In the genomic region with DNA sequence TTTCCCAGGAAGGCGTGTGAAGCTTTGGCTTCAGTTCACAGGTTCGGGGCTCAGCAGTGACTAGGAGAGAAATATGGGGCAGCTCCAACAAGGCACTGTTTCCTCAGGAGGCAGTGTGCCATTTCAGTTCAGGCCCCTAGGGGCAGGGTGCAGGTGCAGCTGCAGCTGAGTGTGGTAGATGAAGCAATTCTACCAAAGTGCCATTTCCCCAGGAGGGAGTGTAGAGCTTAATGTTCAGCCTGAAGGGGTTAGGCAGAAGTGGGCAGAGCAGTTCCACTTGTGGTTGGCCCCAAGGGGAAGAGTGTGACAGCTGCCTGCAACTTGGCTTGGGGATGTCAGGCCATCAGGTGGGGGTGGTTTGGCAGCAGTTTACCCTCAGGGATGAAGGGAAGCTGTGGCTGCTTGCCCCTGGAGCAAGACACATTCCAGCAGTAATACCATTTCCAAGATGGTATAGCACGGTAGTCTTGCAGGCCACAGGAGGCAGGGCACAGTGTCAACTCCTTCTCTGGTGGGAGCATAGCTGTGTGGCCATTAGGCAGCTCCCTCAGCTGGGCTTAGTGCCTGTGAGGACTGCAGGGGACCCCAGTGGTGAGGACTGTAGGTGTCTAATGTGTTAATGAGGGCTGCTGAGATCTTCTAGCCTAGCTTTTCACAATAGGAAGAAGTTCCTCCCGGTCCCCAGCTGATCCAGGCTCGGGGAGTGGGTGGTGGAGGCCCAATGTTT, we compare ENCODE assay signal across 8 cellular contexts. TPM values are rescaled to one million over a fixed set of nuclear protein-coding genes. Genes with fewer than 3 reads are reported as not detected.
DNase-seq lines count a peak whose midpoint lies in the region; ATAC-seq, FAIRE-seq and TF ChIP-seq lines count a peak whose summit lies in the region.

No MANE protein-coding gene starts in this region.

- TF ChIP-seq POLR2A in NB4 (IDR thresholded peaks at IDR 0.05; ENCODE audit: extremely low read depth, insufficient read length) = no peak

- H3K4me1 Mint-ChIP-seq in type B pancreatic cell (ENCODE audit: unreplicated experiment) = no peaks in the 10 kb centered on the region
- no peaks in the 10 kb centered on the region for H3K4me1 Mint-ChIP-seq in activated T-cell treated with anti-CD3 and anti-CD28 coated beads, Interleukin-2, amount 50 U/mL, for 24 hours (ENCODE audit: low read depth)

- H3K27me3 Mint-ChIP-seq in type B pancreatic cell = peaks cover 3% of the 10 kb centered on the region
- H3K27me3 Mint-ChIP-seq in activated T-cell treated with anti-CD3 and anti-CD28 coated beads, Interleukin-2, amount 50 U/mL, for 24 hours = peaks cover 10% of the 10 kb centered on the region

- no peak overlapping the region for H3K4me3 ChIP-seq in NB4 (ENCODE audit: low read depth, low read length)
- no peak overlapping the region for H3K4me3 ChIP-seq in bronchial epithelial cell (ENCODE audit: low read depth, low read length)

- H3K9me3 Mint-ChIP-seq in type B pancreatic cell = no peaks in the 10 kb centered on the region
- H3K9me3 Mint-ChIP-seq in activated T-cell treated with anti-CD3 and anti-CD28 coated beads, Interleukin-2, amount 50 U/mL, for 24 hours = no peaks in the 10 kb centered on the region

- no peak overlapping the region for H3K27ac Mint-ChIP-seq in type B pancreatic cell
- H3K27ac Mint-ChIP-seq in activated T-cell treated with anti-CD3 and anti-CD28 coated beads, Interleukin-2, amount 50 U/mL, for 24 hours = no peak overlapping the region

- ATAC-seq in HG02588 (IDR thresholded peaks at IDR 0.05; ENCODE audit: unreplicated experiment) = peak; percentile 95

- H3K36me3 ChIP-seq in bronchial epithelial cell (ENCODE audit: control insufficient read depth, insufficient read depth, low read length) = no peaks in the 10 kb centered on the region

- H3K27me3 ChIP-seq in bronchial epithelial cell (ENCODE audit: control insufficient read depth, insufficient read depth, low read length) = no peaks in the 10 kb centered on the region

- H3K36me3 Mint-ChIP-seq in type B pancreatic cell = no peaks in the 10 kb centered on the region
- H3K36me3 Mint-ChIP-seq in activated T-cell treated with anti-CD3 and anti-CD28 coated beads, Interleukin-2, amount 50 U/mL, for 24 hours (ENCODE audit: low read depth) = no peaks in the 10 kb centered on the region

- H3K4me3 Mint-ChIP-seq in type B pancreatic cell = no peak overlapping the region
- H3K4me3 Mint-ChIP-seq in activated T-cell treated with anti-CD3 and anti-CD28 coated beads, Interleukin-2, amount 50 U/mL, for 24 hours = no peak overlapping the region

- in situ Hi-C loops in ACHN (cut with HindIII; ENCODE audit: low pct_ligation_motif_present, low pct_unique_long_range_greater_than_20kb, low sequenced_read_pairs) = no loop called here
- in situ Hi-C loops in GM13976 (cut with MboI; ENCODE audit: low sequenced_read_pairs, unreplicated experiment) = no loop called here

- TF ChIP-seq CTCF in GM13976 (IDR thresholded peaks at IDR 0.05; ENCODE audit: borderline replicate concordance, control extremely low read depth, extremely low read depth, insufficient read depth, missing control alignments) (peak; percentile 30), NB4 (IDR thresholded peaks at IDR 0.05; ENCODE audit: low read depth, low read length) (peak; percentile 75), bronchial epithelial cell (IDR thresholded peaks at IDR 0.05; ENCODE audit: insufficient read depth, low read length, severe bottlenecking) (peak; percentile 56), type B pancreatic cell (conservative IDR thresholded peaks at IDR 0.05) (peak; percentile 54)

- peak; percentile 17 for DNase-seq in ACHN
- peak; percentile 27 for DNase-seq in GM13976 (ENCODE audit: low spot score)
- peak; percentile 98 for DNase-seq in NB4 (ENCODE audit: low read depth)
- DNase-seq in bronchial epithelial cell (ENCODE audit: low read depth) = peak; percentile 11
- DNase-seq in type B pancreatic cell (ENCODE audit: extremely low spot score, unreplicated experiment) = no peak
- DNase-seq in kidney tubule cell (ENCODE audit: low spot score) = no peak
- DNase-seq in activated T-cell treated with anti-CD3 and anti-CD28 coated beads, Interleukin-2, amount 50 U/mL, for 24 hours = no peak

- no peak for FAIRE-seq in bronchial epithelial cell (lab: Jason Lieb, UNC)

RNA-seq across cellular contexts. Expression of gene RGSL1, which starts 34.7 kb away (rescaled TPM):
- not detected in 2 replicates for total RNA-seq in bronchial epithelial cell
- total RNA-seq in type B pancreatic cell (ENCODE audit: low replicate concordance) = not detected in 2 replicates

Comparison
In these comparisons a context has a peak if more than half of its experiments do, and no peak if none do; other contexts are left out.
1. DNase-seq: peak in ACHN (single experiment), GM13976 (single experiment), NB4 (single experiment) and bronchial epithelial cell (single experiment); none in type B pancreatic cell (single experiment), kidney tubule cell (single experiment) and activated T-cell treated with anti-CD3 and anti-CD28 coated beads, Interleukin-2, amount 50 U/mL, for 24 hours (single experiment).
2. Peak in every context shown above with its lines, with median percentiles within 50 percentile points of each other: CTCF ChIP-seq.